In the genomic region with DNA sequence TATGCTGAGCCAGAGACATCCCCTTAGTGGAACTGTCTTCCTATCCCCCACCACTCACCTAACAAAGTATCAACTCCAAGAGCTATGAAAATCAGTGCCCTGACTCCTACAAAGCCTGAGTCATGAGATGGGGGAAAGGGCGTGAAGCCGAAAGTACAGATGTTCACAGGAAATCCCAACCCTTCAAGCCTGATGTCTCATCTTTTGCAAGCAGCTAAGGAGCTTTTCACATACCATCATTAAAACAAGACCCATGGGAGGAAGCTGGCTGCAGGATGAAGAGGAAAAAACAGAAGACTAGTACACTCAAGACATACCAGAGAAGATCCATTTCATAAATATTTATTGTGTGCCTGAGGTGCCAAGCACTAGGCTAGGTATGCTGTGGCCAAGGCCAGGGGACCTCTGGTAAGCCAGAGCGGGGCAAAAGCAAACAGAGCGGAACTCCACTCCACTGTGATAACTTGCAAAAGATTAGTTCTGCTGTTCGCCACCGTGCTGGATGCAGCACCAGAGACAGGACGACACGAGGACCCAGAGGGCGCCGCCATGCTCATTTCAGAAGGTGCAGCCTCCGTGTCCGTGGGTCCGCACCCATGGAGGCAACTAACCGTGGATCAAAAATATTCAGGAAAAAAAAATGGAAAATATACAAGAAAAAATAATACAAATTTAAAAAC, we compare ENCODE assay signal across 10 cellular contexts. TPM values are rescaled to one million over a fixed set of nuclear protein-coding genes. Genes with fewer than 3 reads are reported as not detected.
A peak's percentile ranks its signal among the peaks of the same experiment; 100 is the strongest.
DNase-seq lines count a peak whose midpoint lies in the region; ATAC-seq and TF ChIP-seq lines count a peak whose summit lies in the region.
"Had no signal": no experiment of that assay in that cellular context is flagged by ENCODE, and none has a peak within 500 bp of the region (broad histone marks: within the 10 kb centered on the region; RNA-seq: fewer than 3 reads in every experiment).

No MANE protein-coding gene starts in this region.

- peak; percentile 97 for DNase-seq in GM23248
- DNase-seq in T1000 (lab: John Stamatoyannopoulos, UW): peak; percentile 67
- DNase-seq in fibroblast of the conjunctiva (ENCODE audit: low read depth): peak; percentile 86
- no peak for DNase-seq in smooth muscle cell (lab: John Stamatoyannopoulos, UW; ENCODE audit: unreplicated experiment)
- DNase-seq in NCI-H187 treated with DMSO at 0.1 percent for 48 hours (lab: John Stamatoyannopoulos, UW): no peak
- DNase-seq in stimulated activated naive B cell treated with anti-CD40 and anti-IgM and Interleukin-4, amounts not matched to agents 10 μg/mL and 1 μg/mL and 100 μg/mL, for 72 hours: no peak
- DNase-seq: activated T-cell treated with anti-CD3 and anti-CD28 coated beads, Interleukin-2, amount 50 U/mL, for 1 hour; NCI-H524 treated with DMSO at 0.1 percent for 48 hours; stimulated activated CD4-positive, alpha-beta T cell treated with anti-CD3 and anti-CD28 coated beads, Interleukin-2, amount 100 ng/mL, for 48 hours had no signal

- H3K36me3 ChIP-seq in GM23248 (ENCODE audit: low read depth) (no peaks in the 10 kb centered on the region), smooth muscle cell (ENCODE audit: low read depth) (no peaks in the 10 kb centered on the region)

- peak overlapping the region in 1 of 2 donors; percentile 55 for H3K4me3 Mint-ChIP-seq in stimulated activated naive B cell treated with anti-CD40 and anti-IgM and Interleukin-4, amounts not matched to agents 10 μg/mL and 1 μg/mL and 100 μg/mL, for 72 hours

- H3F3A ChIP-seq in GM23248 (ENCODE audit: insufficient read depth): peaks cover 51% of the 10 kb centered on the region
- peaks cover 18% of the 10 kb centered on the region for H3F3A ChIP-seq in smooth muscle cell (ENCODE audit: low read depth)

- peak overlapping the region; percentile 78 for H3K4me2 ChIP-seq in GM23248 (ENCODE audit: unreplicated experiment)
- peak overlapping the region; percentile 74 for H3K4me2 ChIP-seq in smooth muscle cell

- H3K9me2 ChIP-seq in GM23248 (ENCODE audit: insufficient read depth): no peaks in the 10 kb centered on the region

- H3K36me3 Mint-ChIP-seq in stimulated activated naive B cell treated with anti-CD40 and anti-IgM and Interleukin-4, amounts not matched to agents 10 μg/mL and 1 μg/mL and 100 μg/mL, for 72 hours: peaks cover 5 to 20% of the 10 kb centered on the region in 2 donors

- ATAC-seq in stimulated activated naive B cell treated with anti-CD40 and anti-IgM and Interleukin-4, amounts not matched to agents 10 μg/mL and 1 μg/mL and 100 μg/mL, for 72 hours (replicated peaks): no peak
- ATAC-seq in HG03280 (IDR thresholded peaks at IDR 0.05; ENCODE audit: unreplicated experiment): no peak

- H3K9me3 ChIP-seq in GM23248 (ENCODE audit: low read depth) (no peaks in the 10 kb centered on the region), smooth muscle cell (replicated peaks; ENCODE audit: low read depth) (no peaks in the 10 kb centered on the region)

- H3K9ac ChIP-seq in GM23248: peak overlapping the region; percentile 80
- H3K9ac ChIP-seq in smooth muscle cell (ENCODE audit: low read depth): peak overlapping the region; percentile 84

- peak overlapping the region; percentile 98 for H3K27ac ChIP-seq in GM23248
- peak overlapping the region; percentile 98 for H3K27ac ChIP-seq in smooth muscle cell (ENCODE audit: low read depth)

- H3K79me2 ChIP-seq in GM23248 (ENCODE audit: insufficient read depth): peaks cover 3% of the 10 kb centered on the region; the same call in 1 of the 2 replicates
- H3K79me2 ChIP-seq in smooth muscle cell (ENCODE audit: low read depth): no peaks in the 10 kb centered on the region

- in situ Hi-C loops in GM23248 (cut with MboI): no loop called here

- no peak overlapping the region for H2AFZ ChIP-seq in GM23248
- H2AFZ ChIP-seq in smooth muscle cell (ENCODE audit: low read depth): no peak overlapping the region

- H3K27me3 ChIP-seq in GM23248 (replicated peaks; ENCODE audit: insufficient read depth): no peaks in the 10 kb centered on the region
- H3K27me3 ChIP-seq in smooth muscle cell (ENCODE audit: low read depth): no peaks in the 10 kb centered on the region

- H3K4me1 ChIP-seq in GM23248 (ENCODE audit: insufficient read depth) (peaks cover 50% of the 10 kb centered on the region), smooth muscle cell (ENCODE audit: low read depth) (peaks cover 28% of the 10 kb centered on the region)

- H3K4me3 ChIP-seq in GM23248 (peak overlapping the region; percentile 4; the same call in 1 of the 2 replicates), smooth muscle cell (no peak overlapping the region)

- H3K9me3 Mint-ChIP-seq in stimulated activated naive B cell treated with anti-CD40 and anti-IgM and Interleukin-4, amounts not matched to agents 10 μg/mL and 1 μg/mL and 100 μg/mL, for 72 hours: no peaks in the 10 kb centered on the region

- H3K4me1 Mint-ChIP-seq in stimulated activated naive B cell treated with anti-CD40 and anti-IgM and Interleukin-4, amounts not matched to agents 10 μg/mL and 1 μg/mL and 100 μg/mL, for 72 hours: peaks cover 17 to 21% of the 10 kb centered on the region in 2 donors

- H3K27ac Mint-ChIP-seq in stimulated activated naive B cell treated with anti-CD40 and anti-IgM and Interleukin-4, amounts not matched to agents 10 μg/mL and 1 μg/mL and 100 μg/mL, for 72 hours: no peak overlapping the region

- TF ChIP-seq CTCF in smooth muscle cell (IDR thresholded peaks at IDR 0.05; ENCODE audit: borderline replicate concordance, insufficient read depth, poor library complexity, severe bottlenecking): no peak

- no peaks in the 10 kb centered on the region for H4K20me1 ChIP-seq in GM23248 (ENCODE audit: insufficient read depth)
- no peaks in the 10 kb centered on the region for H4K20me1 ChIP-seq in smooth muscle cell (ENCODE audit: low read depth)

- no peaks in the 10 kb centered on the region for H3K27me3 Mint-ChIP-seq in stimulated activated naive B cell treated with anti-CD40 and anti-IgM and Interleukin-4, amounts not matched to agents 10 μg/mL and 1 μg/mL and 100 μg/mL, for 72 hours

- 73 to 74% methylated on average over 14 of the region's 14 CpGs for WGBS in GM23248 (ENCODE audit: low coverage in 1 of 2, low lambda C conversion rate in 2 of 2, missing lambda C conversion rate in 2 of 2), 2 experiments
- 58% methylated on average over 14 of the region's 14 CpGs for WGBS in smooth muscle cell (ENCODE audit: low lambda C conversion rate)

RNA-seq across cellular contexts. Expression of gene MNT, which starts 4.5 kb away (rescaled TPM):
- 3.7 and 6.2 TPM in 2 replicates for total RNA-seq in GM23248 (2014; rRNA removed; shearing (Covaris generic))
- polyA plus RNA-seq in GM23248 (2016; fragmentation: Nextera tagmentation; extraction: Ambion mirVana) (6.2 and 8.2 TPM in 2 replicates), smooth muscle cell (5.7 and 9.0 TPM in 2 replicates)
- 7.5 and 12.8 TPM in 2 replicates for total RNA-seq in smooth muscle cell

Comparison
In these comparisons a context has a peak if more than half of its experiments do, and no peak if none do; other contexts are left out.
1. DNase-seq: peak in GM23248 (single experiment), T1000 (single experiment) and fibroblast of the conjunctiva (single experiment); none in smooth muscle cell (single experiment), NCI-H187 treated with DMSO at 0.1 percent for 48 hours (single experiment) and stimulated activated naive B cell treated with anti-CD40 and anti-IgM and Interleukin-4, amounts not matched to agents 10 μg/mL and 1 μg/mL and 100 μg/mL, for 72 hours (single experiment).